22 cellular contexts compared by ENCODE assay signal in genomic region chr7:45568536-45569289, GRCh38.
"Had no signal": no experiment of that assay in that cellular context is flagged by ENCODE, and none has a peak within 500 bp of the region (broad histone marks: within the 10 kb centered on the region; RNA-seq: fewer than 3 reads in every experiment).

No MANE protein-coding gene starts in this region.

- H3K27me3 ChIP-seq: thyroid gland had no signal

- FAIRE-seq: bronchial epithelial cell had no signal

- H3K36me3 Mint-ChIP-seq: activated naive CD8-positive, alpha-beta T cell treated with anti-CD3 and anti-CD28 coated beads, Interleukin-2, amount 10 ng/mL, durations not matched to agents 7 days and 5 days; WTC11 had no signal

- H3K36me3 ChIP-seq: left lung, sigmoid colon, thyroid gland had no signal

- H3K27ac Mint-ChIP-seq: activated naive CD4-positive, alpha-beta T cell treated with anti-CD3 and anti-CD28 coated beads for 36 hours; activated naive CD8-positive, alpha-beta T cell treated with anti-CD3 and anti-CD28 coated beads, Interleukin-2, amount 10 ng/mL, durations not matched to agents 7 days and 5 days; naive B cell; WTC11 had no signal

- H3K4me3 ChIP-seq: left lung, lung, sigmoid colon, thyroid gland had no signal

- ATAC-seq: left lung, WTC11 had no signal

- DNase-seq: activated CD8-positive, alpha-beta memory T cell treated with anti-CD3 and anti-CD28 coated beads, Interleukin-2, amount 50 U/mL, for 4 hours; activated effector memory CD4-positive, alpha-beta T cell treated with Interleukin-2 at 50 U/mL for 16 hours; activated naive CD4-positive, alpha-beta T cell treated with anti-CD3 and anti-CD28 coated beads for 36 hours; activated naive CD8-positive, alpha-beta T cell treated with anti-CD3 and anti-CD28 coated beads, Interleukin-2, amount 10 ng/mL, durations not matched to agents 7 days and 5 days; activated T-cell treated with anti-CD3 and anti-CD28 coated beads, Interleukin-2, amount 50 U/mL, for 48 hours; amniotic stem cell; cerebellar nuclear complex; effector CD4-positive, alpha-beta T cell; erythroblast; foreskin fibroblast; naive B cell; sigmoid colon; stimulated activated CD4-positive, alpha-beta T cell treated with anti-CD3 and anti-CD28 coated beads, Interleukin-2, amount 100 ng/mL, for 48 hours; stimulated activated CD8-positive, alpha-beta memory T cell treated with anti-CD3 and anti-CD28 coated beads, Interleukin-4, amount 100 ng/mL, for 48 hours; stimulated activated naive CD4-positive, alpha-beta T cell treated with Interleukin-2 at 50 U/mL for 16 hours; substantia nigra; T1000; thyroid gland had no signal

- H3K4me3 Mint-ChIP-seq: activated naive CD4-positive, alpha-beta T cell treated with anti-CD3 and anti-CD28 coated beads for 36 hours; activated naive CD8-positive, alpha-beta T cell treated with anti-CD3 and anti-CD28 coated beads, Interleukin-2, amount 10 ng/mL, durations not matched to agents 7 days and 5 days; naive B cell; WTC11 had no signal

- H3K27ac ChIP-seq: left lung, sigmoid colon, thyroid gland had no signal

- H3K9me3 ChIP-seq: left lung, sigmoid colon, thyroid gland had no signal

- H3K4me1 Mint-ChIP-seq: activated naive CD8-positive, alpha-beta T cell treated with anti-CD3 and anti-CD28 coated beads, Interleukin-2, amount 10 ng/mL, durations not matched to agents 7 days and 5 days had no signal

- H3K9me3 Mint-ChIP-seq: activated naive CD4-positive, alpha-beta T cell treated with anti-CD3 and anti-CD28 coated beads for 36 hours; activated naive CD8-positive, alpha-beta T cell treated with anti-CD3 and anti-CD28 coated beads, Interleukin-2, amount 10 ng/mL, durations not matched to agents 7 days and 5 days had no signal
